Comparison of ENCODE assay signal across 1 cellular context in the genomic region with DNA sequence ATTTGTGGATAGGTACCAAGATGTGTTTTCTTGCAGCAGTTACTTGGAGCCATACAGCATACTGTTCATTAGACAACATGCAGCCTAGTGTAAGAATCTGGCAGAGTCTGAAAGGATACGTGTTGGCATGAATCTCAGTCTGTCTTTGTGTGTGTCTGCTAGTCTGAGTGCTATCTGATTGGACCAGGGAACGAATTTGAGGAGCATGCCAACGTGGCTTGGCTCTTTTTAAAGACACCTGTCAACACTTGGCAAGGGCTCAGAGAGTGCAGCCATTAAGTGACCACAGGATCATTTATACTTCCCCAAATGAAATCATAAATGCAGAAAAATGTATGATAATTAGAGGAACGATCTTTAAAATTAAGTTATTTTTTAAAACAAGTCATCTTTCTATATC.
TF ChIP-seq lines count a peak whose summit lies in the region.

No MANE protein-coding gene starts in this region.

TF ChIP-seq in H1, 55 proteins besides CTCF, POLR2A, EP300 and RAD21 (continued from another document):
- TF ChIP-seq NANOG (IDR thresholded peaks at IDR 0.05; ENCODE audit: insufficient read depth, low read depth, low read length, poor library complexity, severe bottlenecking) (no peak), KDM1A (IDR thresholded peaks at IDR 0.05; ENCODE audit: borderline replicate concordance, low read length) (no peak), HDAC2 (IDR thresholded peaks at IDR 0.05; ENCODE audit: borderline replicate concordance in 1 of 2, low read depth in 2 of 2, low read length in 2 of 2) (no peak), CHD2 (IDR thresholded peaks at IDR 0.05; ENCODE audit: low read length) (no peak), TAF7 (optimal IDR thresholded peaks at IDR 0.05; ENCODE audit: borderline replicate concordance, low read depth, low read length) (no peak), USF2 (IDR thresholded peaks at IDR 0.05; ENCODE audit: low read length) (no peak)
